In genomic region chr2:53448591-53448990, GRCh38 we compare ENCODE assay signal across 15 cellular contexts.
"Had no signal": no experiment of that assay in that cellular context is flagged by ENCODE, and none has a peak within 500 bp of the region (broad histone marks: within the 10 kb centered on the region; RNA-seq: fewer than 3 reads in every experiment).

No MANE protein-coding gene starts in this region.

- DNase-seq: activated CD4-positive, alpha-beta T cell treated with anti-CD3 and anti-CD28 coated beads, Interleukin-2, amount 10 ng/mL, durations not matched to agents 7 days and 5 days; activated CD8-positive, alpha-beta memory T cell treated with anti-CD3 and anti-CD28 coated beads, Interleukin-2, amount 50 U/mL, for 4 hours; activated naive CD4-positive, alpha-beta T cell treated with anti-CD3 and anti-CD28 coated beads for 36 hours; activated T-cell treated with anti-CD3 and anti-CD28 coated beads, Interleukin-2, amount 50 U/mL, for 4 hours; aorta; foreskin melanocyte; left ventricle myocardium inferior; stimulated activated CD4-positive, alpha-beta T cell treated with anti-CD3 and anti-CD28 coated beads, Interleukin-2, amount 100 ng/mL, for 24 hours; stimulated activated naive CD4-positive, alpha-beta T cell treated with Interleukin-2 at 50 U/mL for 16 hours; T1000; thyroid gland had no signal

- H3K4me3 ChIP-seq: coronary artery, left ventricle myocardium inferior, prostate gland, right atrium auricular region, thyroid gland had no signal

- ATAC-seq: activated CD4-positive, CD25-positive, alpha-beta regulatory T cell treated with anti-CD3 and anti-CD28 coated beads, Interleukin-2, amount 50 U/mL, for 24 hours; activated T-cell treated with anti-CD3 and anti-CD28 coated beads, Interleukin-2, amount 50 U/mL, for 4 hours had no signal
